In genomic region chr10:92517034-92517655, GRCh38 we compare ENCODE assay signal across 9 cellular contexts. TPM values are rescaled to one million over a fixed set of nuclear protein-coding genes. Genes with fewer than 3 reads are reported as not detected.
DNase-seq lines count a peak whose midpoint lies in the region; ATAC-seq lines count a peak whose summit lies in the region.
"Had no signal": no experiment of that assay in that cellular context is flagged by ENCODE, and none has a peak within 500 bp of the region (broad histone marks: within the 10 kb centered on the region; RNA-seq: fewer than 3 reads in every experiment).

No MANE protein-coding gene starts in this region.

- H3K18ac ChIP-seq in mesenchymal stem cell (ENCODE audit: low read depth in 1 of 2, low read length in 2 of 2): no peak overlapping the region

- no peak overlapping the region for H2BK12ac ChIP-seq in mesenchymal stem cell (ENCODE audit: low read length in 2 of 2)

- no peak overlapping the region for H2BK120ac ChIP-seq in mesenchymal stem cell (ENCODE audit: low read depth, low read length)

- 0% methylated on average over 1 of the region's 3 CpGs for WGBS in mesenchymal stem cell

- no peak overlapping the region for H3K4me2 ChIP-seq in mesenchymal stem cell (ENCODE audit: low read length, poor library complexity, severe bottlenecking)
- H3K4me2 ChIP-seq: BLaER1 had no signal

- H3K4me1 ChIP-seq in mesenchymal stem cell (ENCODE audit: control insufficient read depth, insufficient read depth, low read depth, low read length): no peaks in the 10 kb centered on the region
- H3K4me1 ChIP-seq: BLaER1 had no signal

- H2AFZ ChIP-seq in mesenchymal stem cell (ENCODE audit: low read depth, low read length): no peak overlapping the region

- no peak overlapping the region for H3K27ac ChIP-seq in mesenchymal stem cell (ENCODE audit: low read length, poor library complexity, severe bottlenecking)
- H3K27ac ChIP-seq: BLaER1 had no signal

- H4K8ac ChIP-seq in mesenchymal stem cell (ENCODE audit: low read length): no peak overlapping the region

- DNase-seq in NCI-H1436 (lab: John Stamatoyannopoulos, UW) (peak; percentile 78), NCI-H1436 treated with DMSO at 0.1 percent for 48 hours (lab: John Stamatoyannopoulos, UW) (no peak), NCI-H748 treated with DMSO at 0.1 percent for 48 hours (lab: John Stamatoyannopoulos, UW) (peak; percentile 3), ecto neural progenitor cell (ENCODE audit: low spot score) (peak; percentile 49), mesenchymal stem cell (peak; percentile 82)
- peak; percentile 47 to 70 for DNase-seq in activated CD4-positive, alpha-beta T cell treated with anti-CD3 and anti-CD28 coated beads, Interleukin-2, amount 50 U/mL, for 48 hours
- DNase-seq in stimulated activated CD8-positive, alpha-beta memory T cell treated with anti-CD3 and anti-CD28 coated beads, Interleukin-4, amount 100 ng/mL, for 1 hour (ENCODE audit: low read depth in 2 of 2, low spot score in 1 of 2): peak; percentile 41 to 46

- H3K9ac ChIP-seq in mesenchymal stem cell (ENCODE audit: low read length): no peak overlapping the region
- H3K9ac ChIP-seq: BLaER1 had no signal

- H2BK5ac ChIP-seq in mesenchymal stem cell (ENCODE audit: low read depth, low read length, poor library complexity, severe bottlenecking): no peak overlapping the region

- H3K9me3 ChIP-seq in mesenchymal stem cell (ENCODE audit: control insufficient read depth, low read length): no peaks in the 10 kb centered on the region
- H3K9me3 ChIP-seq: BLaER1 had no signal

- no peak overlapping the region for H2BK15ac ChIP-seq in mesenchymal stem cell (ENCODE audit: low read depth, poor library complexity, severe bottlenecking)

- no peak overlapping the region for H4K91ac ChIP-seq in mesenchymal stem cell (ENCODE audit: low read length)

- no peak overlapping the region for H3K4ac ChIP-seq in mesenchymal stem cell (ENCODE audit: low read depth in 1 of 2, low read length in 2 of 2)

- no peak overlapping the region for H3K23ac ChIP-seq in mesenchymal stem cell (ENCODE audit: low read length in 2 of 2)

- H2AK5ac ChIP-seq in mesenchymal stem cell (ENCODE audit: low read length, severe bottlenecking): no peak overlapping the region

- H3K36me3 ChIP-seq in mesenchymal stem cell (ENCODE audit: control insufficient read depth in 1 of 2, insufficient read depth in 2 of 2, low read depth in 1 of 2, low read length in 2 of 2): peaks cover 0 to 9% of the 10 kb centered on the region in 2 experiments

- H3K27me3 ChIP-seq in mesenchymal stem cell (ENCODE audit: control insufficient read depth in 1 of 2, insufficient read depth in 1 of 2, low read length in 2 of 2): no peaks in the 10 kb centered on the region
- H3K27me3 ChIP-seq: BLaER1 had no signal

- H3K79me1 ChIP-seq in mesenchymal stem cell (replicated peaks; ENCODE audit: low read length, poor library complexity, severe bottlenecking): peaks cover 2% of the 10 kb centered on the region

- no peak overlapping the region for H3K4me3 ChIP-seq in mesenchymal stem cell (ENCODE audit: insufficient read depth in 1 of 2, low read depth in 1 of 2, low read length in 2 of 2)
- H3K4me3 ChIP-seq: BLaER1 had no signal

- ATAC-seq in HG03354 (IDR thresholded peaks at IDR 0.05; ENCODE audit: poor library complexity, severe bottlenecking, unreplicated experiment): peak; percentile 74

- no peak overlapping the region for H3K14ac ChIP-seq in mesenchymal stem cell (ENCODE audit: low read length in 2 of 2)

RNA-seq across cellular contexts. Expression of gene IDE, which starts 56.7 kb away (rescaled TPM):
- 18.5 TPM for polyA plus RNA-seq in mesenchymal stem cell (2013, experiment 1 of 2)
- 18.4 TPM for polyA plus RNA-seq in mesenchymal stem cell (2013, experiment 2 of 2)
